25 cellular contexts compared by ENCODE assay signal in the genomic region with DNA sequence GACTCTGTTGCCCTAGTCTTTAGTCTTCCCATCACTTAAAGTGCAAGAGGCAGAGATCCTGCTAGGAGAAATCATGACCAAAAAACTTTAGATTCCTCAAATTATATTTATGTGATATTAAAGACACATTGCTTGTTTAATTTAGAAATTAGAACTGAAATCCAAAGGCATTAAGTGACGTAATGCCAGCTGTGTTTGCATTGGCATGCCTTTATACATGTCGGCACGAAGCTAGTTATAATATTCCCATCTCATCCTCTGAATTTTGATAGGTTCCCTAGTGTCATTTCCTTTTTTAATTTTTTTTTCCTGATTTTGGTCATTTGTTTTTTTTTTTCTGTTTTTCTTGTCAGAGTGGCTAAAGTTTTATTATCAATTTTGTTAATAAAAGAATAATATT.
"Had no signal": no experiment of that assay in that cellular context is flagged by ENCODE, and none has a peak within 500 bp of the region (broad histone marks: within the 10 kb centered on the region; RNA-seq: fewer than 3 reads in every experiment).

No MANE protein-coding gene starts in this region.

- ATAC-seq: activated CD8-positive, alpha-beta T cell treated with anti-CD3 and anti-CD28 coated beads, Interleukin-2, amount 10 ng/mL, durations not matched to agents 7 days and 5 days; activated naive CD4-positive, alpha-beta T cell treated with anti-CD3 and anti-CD28 coated beads, Interleukin-2, amount 50 U/mL, for 72 hours; gastrocnemius medialis; T-cell had no signal

- DNase-seq: activated CD4-positive, alpha-beta T cell treated with anti-CD3 and anti-CD28 coated beads, Interleukin-2, amount 50 U/mL, for 1 hour; activated CD4-positive, CD25-positive, alpha-beta regulatory T cell treated with anti-CD3 and anti-CD28 coated beads, Interleukin-2, amount 50 U/mL, for 72 hours; activated CD8-positive, alpha-beta T cell treated with anti-CD3 and anti-CD28 coated beads, Interleukin-2, amount 10 ng/mL, durations not matched to agents 7 days and 5 days; activated T-cell treated with anti-CD3 and anti-CD28 coated beads, Interleukin-2, amount 50 U/mL, for 1 hour; aorta; cerebellar nuclear complex; cortex of kidney; effector CD4-positive, alpha-beta T cell; erythroblast; gastrocnemius medialis; hippocampal formation; nephron progenitor cell; retina; stimulated activated CD4-positive, alpha-beta T cell treated with anti-CD3 and anti-CD28 coated beads, Interleukin-2, amount 100 ng/mL, for 48 hours; stimulated activated naive CD4-positive, alpha-beta T cell; T-cell; testis; trophoblast cell; uterus had no signal

- H3K27ac Mint-ChIP-seq: activated CD8-positive, alpha-beta T cell treated with anti-CD3 and anti-CD28 coated beads, Interleukin-2, amount 10 ng/mL, durations not matched to agents 7 days and 5 days; activated naive CD4-positive, alpha-beta T cell treated with anti-CD3 and anti-CD28 coated beads, Interleukin-2, amount 50 U/mL, for 72 hours; memory B cell; nephron progenitor cell; progenitor cell of endocrine pancreas; T-cell; T-helper 2 cell treated with Interferon-gamma antibody and Interleukin-4, amounts not matched to agents 5 μg/mL and 100 μg/mL, for 36 hours had no signal

- FAIRE-seq: endometrium had no signal

- H3K4me1 ChIP-seq: gastrocnemius medialis, testis, uterus had no signal

- H3K4me3 Mint-ChIP-seq: activated CD8-positive, alpha-beta T cell treated with anti-CD3 and anti-CD28 coated beads, Interleukin-2, amount 10 ng/mL, durations not matched to agents 7 days and 5 days; memory B cell; nephron progenitor cell; T-cell; T-helper 2 cell treated with Interferon-gamma antibody and Interleukin-4, amounts not matched to agents 5 μg/mL and 100 μg/mL, for 36 hours had no signal

- H3K9me3 Mint-ChIP-seq: T-helper 2 cell treated with Interferon-gamma antibody and Interleukin-4, amounts not matched to agents 5 μg/mL and 100 μg/mL, for 36 hours had no signal

- H3K4me3 ChIP-seq: gastrocnemius medialis, testis, uterus had no signal

- H3K27me3 Mint-ChIP-seq: memory B cell, progenitor cell of endocrine pancreas, T-cell had no signal

- H3K4me1 Mint-ChIP-seq: memory B cell, nephron progenitor cell, T-cell had no signal

- H3K36me3 Mint-ChIP-seq: T-cell had no signal

- H3K27me3 ChIP-seq: gastrocnemius medialis, testis, uterus had no signal

- H3K27ac ChIP-seq: gastrocnemius medialis, testis, uterus, VCaP had no signal

- H3K9me3 ChIP-seq: gastrocnemius medialis, testis, uterus had no signal

- H3K36me3 ChIP-seq: gastrocnemius medialis, uterus had no signal
